24 cellular contexts compared by ENCODE assay signal in genomic region chr3:160601288-160601687, GRCh38. TPM values are rescaled to one million over a fixed set of nuclear protein-coding genes. Genes with fewer than 3 reads are reported as not detected.
DNase-seq lines count a peak whose midpoint lies in the region; ATAC-seq, FAIRE-seq and TF ChIP-seq lines count a peak whose summit lies in the region.
"Had no signal": no experiment of that assay in that cellular context is flagged by ENCODE, and none has a peak within 500 bp of the region (broad histone marks: within the 10 kb centered on the region; RNA-seq: fewer than 3 reads in every experiment).

No MANE protein-coding gene starts in this region.

- TF ChIP-seq EP300 in HepG2 (IDR thresholded peaks at IDR 0.05; ENCODE audit: low read depth in 2 of 2, low read length in 2 of 2), result no peak
- no peak for TF ChIP-seq EP300 in HepG2 (CRISPR knock-in tag; IDR thresholded peaks at IDR 0.05; ENCODE audit: borderline replicate concordance)

- H3K27ac ChIP-seq in liver (ENCODE audit: low read depth in 1 of 2, low read length in 2 of 2) (peak overlapping the region in 1 of 2 donors; percentile 44), HepG2 (ENCODE audit: extremely low read length, insufficient read depth, low read length) (no peak overlapping the region), thyroid gland (peak overlapping the region in 2 of 3 donors; percentile 72 to 88)
- H3K27ac ChIP-seq: 22Rv1, BLaER1, C4-2B had no signal

- no peak overlapping the region for H3K9ac ChIP-seq in liver (ENCODE audit: low read depth in 1 of 2, low read length in 2 of 2)
- H3K9ac ChIP-seq in HepG2 (ENCODE audit: insufficient read depth, low read depth, low read length), result no peak overlapping the region
- H3K9ac ChIP-seq: BLaER1 had no signal

- no peaks in the 10 kb centered on the region for H3K79me2 ChIP-seq in HepG2 (ENCODE audit: insufficient read depth, low read length)

- WGBS in liver, result 19% methylated on average over 1 of the region's 1 CpG
- WGBS in HepG2 (ENCODE audit: low lambda C conversion rate), result 0% methylated on average over 1 of the region's 1 CpG
- WGBS in thyroid gland, 2 donors, result 10 to 18% methylated on average over 1 of the region's 1 CpG

- H3K4me3 ChIP-seq in liver (ENCODE audit: low read depth in 1 of 3, low read length in 3 of 3) (no peak overlapping the region), HepG2 (replicated peaks in 1 of 3; ENCODE audit: insufficient read depth in 1 of 3, low read depth in 2 of 3, low read length in 3 of 3) (no peak overlapping the region), thyroid gland (replicated peaks in 1 of 3) (no peak overlapping the region)
- H3K4me3 ChIP-seq: BLaER1, HAP-1 had no signal

- CTCF ChIA-PET in HepG2 (lab: Yijun Ruan, JAX; ENCODE audit: low intra/inter-chr PET ratio, low total read pairs), result no interaction called here
- CTCF ChIA-PET in activated CD8-positive, alpha-beta T cell treated with anti-CD3 and anti-CD28 coated beads for 36 hours (lab: Charles Lee), result no interaction called here

- ATAC-seq in HepG2, result no peak
- ATAC-seq in left lobe of liver, result peak; percentile 65
- no peak for ATAC-seq in activated CD8-positive, alpha-beta T cell treated with anti-CD3 and anti-CD28 coated beads for 36 hours
- ATAC-seq: CD8-positive, alpha-beta T cell had no signal

- H3K4me1 ChIP-seq in liver (ENCODE audit: control insufficient read depth in 4 of 4, insufficient read depth in 4 of 4, low read length in 3 of 4), result peaks cover 7 to 31% (median 29%) of the 10 kb centered on the region in 4 donors
- H3K4me1 ChIP-seq in HepG2 (ENCODE audit: insufficient read depth, low read length), result peaks cover 15% of the 10 kb centered on the region; the same call in 1 of the 2 replicates
- H3K4me1 ChIP-seq in thyroid gland, result peaks cover 13 to 27% of the 10 kb centered on the region in 2 donors
- H3K4me1 ChIP-seq: BLaER1, Caco-2, HAP-1 had no signal

- no TSS peak for BruUV-seq in HepG2 (replicated peaks; lab: Mats Ljungman, UMichigan)

- H3K27me3 ChIP-seq in liver (ENCODE audit: control insufficient read depth in 4 of 4, insufficient read depth in 4 of 4, low read length in 3 of 4) (no peaks in the 10 kb centered on the region), HepG2 (ENCODE audit: control insufficient read depth in 1 of 2, insufficient read depth in 2 of 2, low read length in 2 of 2) (no peaks in the 10 kb centered on the region), thyroid gland (no peaks in the 10 kb centered on the region)
- H3K27me3 ChIP-seq: BLaER1 had no signal

- H2AFZ ChIP-seq in HepG2 (ENCODE audit: low read length), result no peak overlapping the region

- H3K27ac Mint-ChIP-seq in activated CD8-positive, alpha-beta T cell treated with anti-CD3 and anti-CD28 coated beads for 36 hours, result no peak overlapping the region
- H3K27ac Mint-ChIP-seq: B cell; CD4-positive, CD25-positive, alpha-beta regulatory T cell; CD8-positive, alpha-beta T cell; HFFc6 had no signal

- no peak for FAIRE-seq in HepG2 (lab: Jason Lieb, UNC)
- FAIRE-seq: A204.1, GM12891, GM18507, H54 had no signal

- no peaks in the 10 kb centered on the region for H3K4me1 Mint-ChIP-seq in activated CD8-positive, alpha-beta T cell treated with anti-CD3 and anti-CD28 coated beads for 36 hours (ENCODE audit: low read depth)
- H3K4me1 Mint-ChIP-seq: B cell; CD4-positive, CD25-positive, alpha-beta regulatory T cell had no signal

- no peaks in the 10 kb centered on the region for H3K9me3 Mint-ChIP-seq in activated CD8-positive, alpha-beta T cell treated with anti-CD3 and anti-CD28 coated beads for 36 hours
- H3K9me3 Mint-ChIP-seq: HFFc6 had no signal

- H3K4me2 ChIP-seq in HepG2 (ENCODE audit: low read depth, low read length), result no peak overlapping the region
- H3K4me2 ChIP-seq: BLaER1 had no signal

- intact Hi-C loops in HepG2 (cut with micrococcal nuclease; ENCODE audit: unreplicated experiment) (no loop called here), thyroid gland (cut with DNase I) (no loop called here)
- intact Hi-C loops in activated CD8-positive, alpha-beta T cell treated with anti-CD3 and anti-CD28 coated beads for 36 hours (cut with micrococcal nuclease), result no loop called here

- TF ChIP-seq RAD21 in liver (IDR thresholded peaks at IDR 0.05) (peak in 1 of 2 donors; percentile 38), HepG2 (CRISPR knock-in tag; IDR thresholded peaks at IDR 0.05) (no peak)

- no peaks in the 10 kb centered on the region for H3K27me3 Mint-ChIP-seq in activated CD8-positive, alpha-beta T cell treated with anti-CD3 and anti-CD28 coated beads for 36 hours

- no peak overlapping the region for H3K4me3 Mint-ChIP-seq in activated CD8-positive, alpha-beta T cell treated with anti-CD3 and anti-CD28 coated beads for 36 hours
- H3K4me3 Mint-ChIP-seq: B cell; CD4-positive, CD25-positive, alpha-beta regulatory T cell; CD8-positive, alpha-beta T cell; HFFc6 had no signal

- TF ChIP-seq POLR2A in HepG2 (IDR thresholded peaks at IDR 0.05; ENCODE audit: insufficient read depth in 1 of 2, low read depth in 2 of 2, low read length in 2 of 2) (no peak), thyroid gland (IDR thresholded peaks at IDR 0.05) (no peak)

- H3K36me3 ChIP-seq in liver (ENCODE audit: control insufficient read depth in 4 of 4, insufficient read depth in 3 of 4, low read depth in 1 of 4, low read length in 3 of 4) (no peaks in the 10 kb centered on the region), HepG2 (replicated peaks in 1 of 2; ENCODE audit: control insufficient read depth in 1 of 2, insufficient read depth in 2 of 2, low read length in 2 of 2) (no peaks in the 10 kb centered on the region), thyroid gland (no peaks in the 10 kb centered on the region)
- H3K36me3 ChIP-seq: BLaER1, HAP-1 had no signal

- H3K9me3 ChIP-seq in liver (ENCODE audit: control insufficient read depth in 4 of 4, low read length in 3 of 4), result no peaks in the 10 kb centered on the region
- H3K9me3 ChIP-seq in HepG2 (ENCODE audit: low read length), result no peaks in the 10 kb centered on the region
- H3K9me3 ChIP-seq in thyroid gland, result no peaks in the 10 kb centered on the region
- H3K9me3 ChIP-seq: BLaER1, Caco-2, HAP-1 had no signal

- no peaks in the 10 kb centered on the region for H3K36me3 Mint-ChIP-seq in activated CD8-positive, alpha-beta T cell treated with anti-CD3 and anti-CD28 coated beads for 36 hours (ENCODE audit: low read depth)
- H3K36me3 Mint-ChIP-seq: CD4-positive, CD25-positive, alpha-beta regulatory T cell; CD8-positive, alpha-beta T cell had no signal

- DNase-seq in HepG2 (ENCODE audit: low spot score) (no peak), fibroblast of gingiva (ENCODE audit: low read depth) (peak; percentile 70), left lobe of liver (ENCODE audit: low spot score) (no peak), thyroid gland (no peak), NCI-H2107 treated with DMSO at 0.1 percent for 48 hours (lab: John Stamatoyannopoulos, UW; ENCODE audit: unreplicated experiment) (no peak)
- no peak for DNase-seq in activated CD8-positive, alpha-beta T cell treated with anti-CD3 and anti-CD28 coated beads for 36 hours
- DNase-seq in stimulated activated CD4-positive, alpha-beta T cell treated with anti-CD3 and anti-CD28 coated beads, Interleukin-15, amount 100 ng/mL, for 24 hours, result no peak
- DNase-seq: Caco-2; CD4-positive, CD25-positive, alpha-beta regulatory T cell; CD8-positive, alpha-beta T cell; DMS79 treated with DMSO at 0.1 percent for 48 hours; GF-D8; GOT3; HFFc6 had no signal

- POLR2A ChIA-PET in HepG2 (lab: Yijun Ruan, JAX), result no interaction called here
- POLR2A ChIA-PET in activated CD8-positive, alpha-beta T cell treated with anti-CD3 and anti-CD28 coated beads for 36 hours (lab: Charles Lee), result no interaction called here

- TF ChIP-seq CTCF in liver (IDR thresholded peaks at IDR 0.05; ENCODE audit: low read depth, low read length, missing input control) (no peak), HepG2 (CRISPR knock-in tag; IDR thresholded peaks at IDR 0.05) (no peak), thyroid gland (IDR thresholded peaks at IDR 0.05) (no peak)
- TF ChIP-seq CTCF in activated CD8-positive, alpha-beta T cell treated with anti-CD3 and anti-CD28 coated beads for 36 hours (IDR thresholded peaks at IDR 0.05), result no peak

- in situ Hi-C loops in HepG2 (cut with HindIII; ENCODE audit: extremely low pct_ligation_motif_present, low pct_unique_long_range_greater_than_20kb), result no loop called here

- H4K20me1 ChIP-seq in HepG2 (ENCODE audit: insufficient read depth, low read length), result no peaks in the 10 kb centered on the region
- H4K20me1 ChIP-seq: BLaER1 had no signal

TF ChIP-seq in liver, 16 proteins besides CTCF, POLR2A, EP300 and RAD21 (continues in another document):
- TF ChIP-seq YY1 (IDR thresholded peaks at IDR 0.05) (peak; percentile 51), EGR1 (IDR thresholded peaks at IDR 0.05; ENCODE audit: low read depth in 2 of 2) (peak in 1 of 2 donors; percentile 54)

RNA-seq across cellular contexts. Expression of gene KPNA4, which starts 35.9 kb away (rescaled TPM):
- total RNA-seq in liver, result 10 to 100 TPM; 13.8 to 14.1 TPM
- 1 to 10 TPM; 6.1 to 6.7 TPM for polyA plus RNA-seq in liver
- total RNA-seq in HepG2 (2016; rRNA removed; fragmentation: Illumina TruSeq; extraction: Trizol), result 27.9 and 32.6 TPM in 2 replicates
- total RNA-seq in HepG2 (2016; cell fraction: cytosol; rRNA removed; fragmentation: Illumina TruSeq; extraction: Trizol; ENCODE audit: low read depth), result 2.9 and 4.0 TPM in 2 replicates
- 25.8 and 31.2 TPM in 2 replicates for total RNA-seq in HepG2 (2016; cell fraction: insoluble cytoplasmic fraction; rRNA removed; fragmentation: Illumina TruSeq; extraction: Trizol)
- total RNA-seq in HepG2 (2016; cell fraction: membrane; rRNA removed; fragmentation: Illumina TruSeq; extraction: Trizol), result 15.4 and 18.5 TPM in 2 replicates
- total RNA-seq in HepG2 (2016; cell fraction: nucleus; rRNA removed; fragmentation: Illumina TruSeq; extraction: Trizol), result 22.6 and 24.6 TPM in 2 replicates
- 9.9 and 11.0 TPM in 2 replicates for polyA plus RNA-seq in HepG2 (2011; rRNA removed)
- polyA plus RNA-seq in HepG2 (2011; cell fraction: cytosol; rRNA removed), result 4.7 and 7.9 TPM in 2 replicates
- 5.3 and 5.9 TPM in 2 replicates for polyA plus RNA-seq in HepG2 (2011; cell fraction: nucleus; rRNA removed)
- 11.8 and 13.0 TPM in 2 replicates for polyA plus RNA-seq in HepG2 (2012)
- polyA plus RNA-seq in HepG2 (2016; cell fraction: cytosol; fragmentation: Illumina TruSeq; extraction: Trizol; ENCODE audit: low read depth), result 3.0 TPM in 2 replicates
- polyA plus RNA-seq in HepG2 (2016; cell fraction: insoluble cytoplasmic fraction; fragmentation: Illumina TruSeq; extraction: Trizol; ENCODE audit: low read depth), result 29.9 and 32.7 TPM in 2 replicates
- 8.2 and 9.0 TPM in 2 replicates for polyA plus RNA-seq in HepG2 (2016; cell fraction: membrane; fragmentation: Illumina TruSeq; extraction: Trizol; ENCODE audit: low read depth)
- 16.4 and 18.4 TPM in 2 replicates for polyA plus RNA-seq in HepG2 (2016; cell fraction: nucleus; fragmentation: Illumina TruSeq; extraction: Trizol; ENCODE audit: insufficient read depth, low read depth)
- polyA minus RNA-seq in HepG2 (2011; rRNA and poly(A)+ RNA removed; ENCODE audit: low replicate concordance), result 17.2 and 46.0 TPM in 2 replicates
- polyA minus RNA-seq in HepG2 (2011; cell fraction: cytosol; rRNA and poly(A)+ RNA removed), result 28.3 and 43.4 TPM in 2 replicates
- polyA minus RNA-seq in HepG2 (2011; cell fraction: nucleus; rRNA and poly(A)+ RNA removed), result 47.9 and 54.8 TPM in 2 replicates
- 17.0 TPM for total RNA-seq in left lobe of liver
- 10 to 100 TPM; 24.7 to 31.2 (median 30.4) TPM for total RNA-seq in thyroid gland
- 10 to 100 TPM; 50.6 to 51.0 TPM for total RNA-seq in activated CD8-positive, alpha-beta T cell treated with anti-CD3 and anti-CD28 coated beads for 36 hours
